In the genomic region with DNA sequence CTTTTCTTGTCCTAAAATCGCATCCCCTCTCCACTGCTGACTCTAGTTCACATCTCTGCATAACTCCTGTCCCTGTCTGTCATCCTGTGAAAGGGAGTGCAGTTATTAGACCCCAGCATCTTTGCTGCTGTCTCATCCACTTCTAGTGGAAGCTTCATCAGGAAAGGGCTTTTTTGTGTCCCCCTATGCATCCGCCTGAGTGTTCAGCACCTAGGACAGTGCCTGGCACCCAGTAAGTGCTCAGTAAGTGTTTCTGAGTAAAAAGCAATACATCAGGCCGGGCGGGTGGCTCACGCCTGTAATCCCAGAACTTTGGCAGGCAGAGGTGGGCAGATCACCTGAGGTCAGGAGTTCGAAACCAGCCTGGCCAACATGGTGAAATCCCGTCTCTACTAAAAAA, we compare ENCODE assay signal across 26 cellular contexts.
DNase-seq lines count a peak whose midpoint lies in the region; ATAC-seq and TF ChIP-seq lines count a peak whose summit lies in the region.
"Had no signal": no experiment of that assay in that cellular context is flagged by ENCODE, and none has a peak within 500 bp of the region (broad histone marks: within the 10 kb centered on the region; RNA-seq: fewer than 3 reads in every experiment).

No MANE protein-coding gene starts in this region.

- TF ChIP-seq CTCF in SK-N-SH (IDR thresholded peaks at IDR 0.05) (no peak), nephron progenitor cell (IDR thresholded peaks at IDR 0.05) (no peak)

- H3K79me2 ChIP-seq in SK-N-SH (ENCODE audit: insufficient read depth) = no peaks in the 10 kb centered on the region

- no peak overlapping the region for H3K27ac Mint-ChIP-seq in nephron progenitor cell
- H3K27ac Mint-ChIP-seq: CD8-positive, alpha-beta T cell; progenitor cell of endocrine pancreas had no signal

- peaks cover 49% of the 10 kb centered on the region for H3K9me3 Mint-ChIP-seq in nephron progenitor cell
- H3K9me3 Mint-ChIP-seq: CD8-positive, alpha-beta T cell had no signal

- no peak overlapping the region for H3K27ac ChIP-seq in SK-N-SH (ENCODE audit: low read depth in 2 of 2, low read length in 1 of 2)
- H3K27ac ChIP-seq: breast epithelium, colonic mucosa, esophagus squamous epithelium, upper lobe of left lung had no signal

- H3K27me3 Mint-ChIP-seq in nephron progenitor cell (ENCODE audit: low read depth, poor library complexity) = peaks cover 10% of the 10 kb centered on the region

- no peak overlapping the region for H2AFZ ChIP-seq in SK-N-SH (ENCODE audit: low read depth)

- H3K4me3 Mint-ChIP-seq in nephron progenitor cell = no peak overlapping the region
- H3K4me3 Mint-ChIP-seq: CD8-positive, alpha-beta T cell had no signal

- H3K9me2 ChIP-seq in SK-N-SH = no peaks in the 10 kb centered on the region

- in situ Hi-C loops in KBM-7 (cut with MboI; ENCODE audit: low pct_unique_long_range_greater_than_20kb, low sequenced_read_pairs) = no loop called here

- no peaks in the 10 kb centered on the region for H4K20me1 ChIP-seq in SK-N-SH (ENCODE audit: insufficient read depth)

- ATAC-seq in SK-N-SH treated with all-trans-retinoic acid at 6 μM for 48 hours (no peak), HG02588 (IDR thresholded peaks at IDR 0.05; ENCODE audit: unreplicated experiment) (no peak), GM21786 (IDR thresholded peaks at IDR 0.05; ENCODE audit: unreplicated experiment) (no peak)
- ATAC-seq: CD8-positive, alpha-beta T cell; Panc1 had no signal

- DNase-seq in SK-N-SH = no peak
- DNase-seq in KBM-7 = peak; percentile 9
- peak; percentile 19 for DNase-seq in astrocyte of the hippocampus (ENCODE audit: low read depth, low spot score)
- peak; percentile 26 for DNase-seq in nephron progenitor cell
- no peak for DNase-seq in retina
- DNase-seq: 8988T; activated CD4-positive, alpha-beta T cell treated with anti-CD3 and anti-CD28 coated beads for 1 hour; activated naive CD4-positive, alpha-beta T cell treated with Interleukin-2 at 50 U/mL for 16 hours; activated T-cell treated with anti-CD3 and anti-CD28 coated beads, Interleukin-2, amount 50 U/mL, for 48 hours; amniotic stem cell; CD8-positive, alpha-beta T cell; colonic mucosa; esophagus squamous epithelium; GDM1; GOT3; hippocampal formation; NCI-H1417 treated with DMSO at 0.1 percent for 48 hours; NCI-H446; T-helper 1 cell; upper lobe of left lung had no signal

- CTCF ChIA-PET in SK-N-SH (lab: Yijun Ruan, JAX) = interaction anchor here (1.0 to 2.2 kb wide), 4 partner anchors 9 to 549 kb away, joined by 3 to 9 read pairs (median 4); no protein-coding TSS in a partner anchor

- H3K36me3 Mint-ChIP-seq in nephron progenitor cell (ENCODE audit: low read depth) = no peaks in the 10 kb centered on the region
- H3K36me3 Mint-ChIP-seq: CD8-positive, alpha-beta T cell had no signal

- no peak overlapping the region for H3K4me2 ChIP-seq in SK-N-SH

- H3K9ac ChIP-seq in SK-N-SH = no peak overlapping the region

- H3K4me3 ChIP-seq in SK-N-SH (ENCODE audit: low read depth in 2 of 2, low read length in 1 of 2) = no peak overlapping the region
- H3K4me3 ChIP-seq: breast epithelium, colonic mucosa, esophagus squamous epithelium, upper lobe of left lung had no signal

- TF ChIP-seq EP300 in SK-N-SH (IDR thresholded peaks at IDR 0.05; ENCODE audit: borderline replicate concordance in 1 of 2, low read depth in 1 of 2, low read length in 1 of 2) = no peak

- H3K36me3 ChIP-seq in SK-N-SH (replicated peaks in 1 of 2; ENCODE audit: control insufficient read depth in 1 of 2, insufficient read depth in 2 of 2, low read length in 1 of 2) = no peaks in the 10 kb centered on the region
- H3K36me3 ChIP-seq: breast epithelium, colonic mucosa, esophagus squamous epithelium, upper lobe of left lung had no signal

- POLR2A ChIA-PET in SK-N-SH (lab: Yijun Ruan, JAX) = no interaction called here

- WGBS in SK-N-SH (ENCODE audit: low lambda C conversion rate) = 31% methylated on average over 7 of the region's 7 CpGs

- TF ChIP-seq RAD21 in SK-N-SH (IDR thresholded peaks at IDR 0.05; ENCODE audit: low read length) = no peak

- H3K27me3 ChIP-seq in SK-N-SH (ENCODE audit: insufficient read depth) = no peaks in the 10 kb centered on the region
- H3K27me3 ChIP-seq: breast epithelium, colonic mucosa, upper lobe of left lung had no signal

- H3K9me3 ChIP-seq in SK-N-SH = peaks cover 8% of the 10 kb centered on the region; the same call in 1 of the 2 replicates
- H3K9me3 ChIP-seq: breast epithelium, colonic mucosa, esophagus squamous epithelium, upper lobe of left lung had no signal

- H3K4me1 Mint-ChIP-seq in nephron progenitor cell = no peaks in the 10 kb centered on the region

- H3F3A ChIP-seq in SK-N-SH (replicated peaks; ENCODE audit: insufficient read depth) = no peaks in the 10 kb centered on the region

- no peaks in the 10 kb centered on the region for H3K4me1 ChIP-seq in SK-N-SH (ENCODE audit: control insufficient read depth in 1 of 2, insufficient read depth in 2 of 2, low read depth in 1 of 2, low read length in 1 of 2)
- H3K4me1 ChIP-seq: breast epithelium, colonic mucosa, esophagus squamous epithelium, upper lobe of left lung had no signal

TF ChIP-seq in SK-N-SH, 30 proteins besides CTCF, POLR2A, EP300 and RAD21:
- TF ChIP-seq, protein P1, sequence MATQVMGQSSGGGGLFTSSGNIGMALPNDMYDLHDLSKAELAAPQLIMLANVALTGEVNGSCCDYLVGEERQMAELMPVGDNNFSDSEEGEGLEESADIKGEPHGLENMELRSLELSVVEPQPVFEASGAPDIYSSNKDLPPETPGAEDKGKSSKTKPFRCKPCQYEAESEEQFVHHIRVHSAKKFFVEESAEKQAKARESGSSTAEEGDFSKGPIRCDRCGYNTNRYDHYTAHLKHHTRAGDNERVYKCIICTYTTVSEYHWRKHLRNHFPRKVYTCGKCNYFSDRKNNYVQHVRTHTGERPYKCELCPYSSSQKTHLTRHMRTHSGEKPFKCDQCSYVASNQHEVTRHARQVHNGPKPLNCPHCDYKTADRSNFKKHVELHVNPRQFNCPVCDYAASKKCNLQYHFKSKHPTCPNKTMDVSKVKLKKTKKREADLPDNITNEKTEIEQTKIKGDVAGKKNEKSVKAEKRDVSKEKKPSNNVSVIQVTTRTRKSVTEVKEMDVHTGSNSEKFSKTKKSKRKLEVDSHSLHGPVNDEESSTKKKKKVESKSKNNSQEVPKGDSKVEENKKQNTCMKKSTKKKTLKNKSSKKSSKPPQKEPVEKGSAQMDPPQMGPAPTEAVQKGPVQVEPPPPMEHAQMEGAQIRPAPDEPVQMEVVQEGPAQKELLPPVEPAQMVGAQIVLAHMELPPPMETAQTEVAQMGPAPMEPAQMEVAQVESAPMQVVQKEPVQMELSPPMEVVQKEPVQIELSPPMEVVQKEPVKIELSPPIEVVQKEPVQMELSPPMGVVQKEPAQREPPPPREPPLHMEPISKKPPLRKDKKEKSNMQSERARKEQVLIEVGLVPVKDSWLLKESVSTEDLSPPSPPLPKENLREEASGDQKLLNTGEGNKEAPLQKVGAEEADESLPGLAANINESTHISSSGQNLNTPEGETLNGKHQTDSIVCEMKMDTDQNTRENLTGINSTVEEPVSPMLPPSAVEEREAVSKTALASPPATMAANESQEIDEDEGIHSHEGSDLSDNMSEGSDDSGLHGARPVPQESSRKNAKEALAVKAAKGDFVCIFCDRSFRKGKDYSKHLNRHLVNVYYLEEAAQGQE (IDR thresholded peaks at IDR 0.05; ENCODE audit: low read depth, low read length) = peak; percentile 35; the same call in 1 of the 2 replicates
- TF ChIP-seq, protein P2, sequence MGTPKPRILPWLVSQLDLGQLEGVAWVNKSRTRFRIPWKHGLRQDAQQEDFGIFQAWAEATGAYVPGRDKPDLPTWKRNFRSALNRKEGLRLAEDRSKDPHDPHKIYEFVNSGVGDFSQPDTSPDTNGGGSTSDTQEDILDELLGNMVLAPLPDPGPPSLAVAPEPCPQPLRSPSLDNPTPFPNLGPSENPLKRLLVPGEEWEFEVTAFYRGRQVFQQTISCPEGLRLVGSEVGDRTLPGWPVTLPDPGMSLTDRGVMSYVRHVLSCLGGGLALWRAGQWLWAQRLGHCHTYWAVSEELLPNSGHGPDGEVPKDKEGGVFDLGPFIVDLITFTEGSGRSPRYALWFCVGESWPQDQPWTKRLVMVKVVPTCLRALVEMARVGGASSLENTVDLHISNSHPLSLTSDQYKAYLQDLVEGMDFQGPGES (IDR thresholded peaks at IDR 0.05; ENCODE audit: low read depth, low read length) = no peak
TF ChIP-seq in SK-N-SH: peak in this region for 1.

TF ChIP-seq in SK-N-SH treated with all-trans-retinoic acid at 6 μM for 48 hours, 23 proteins besides CTCF, POLR2A, EP300 and RAD21:
- TF ChIP-seq BACH2 (CRISPR knock-in tag; IDR thresholded peaks at IDR 0.05; ENCODE audit: borderline replicate concordance) (no peak), GLIS3 (CRISPR knock-in tag; IDR thresholded peaks at IDR 0.05) (no peak), ZC3H10 (CRISPR knock-in tag; IDR thresholded peaks at IDR 0.05) (no peak)
- TF ChIP-seq, protein P3, sequence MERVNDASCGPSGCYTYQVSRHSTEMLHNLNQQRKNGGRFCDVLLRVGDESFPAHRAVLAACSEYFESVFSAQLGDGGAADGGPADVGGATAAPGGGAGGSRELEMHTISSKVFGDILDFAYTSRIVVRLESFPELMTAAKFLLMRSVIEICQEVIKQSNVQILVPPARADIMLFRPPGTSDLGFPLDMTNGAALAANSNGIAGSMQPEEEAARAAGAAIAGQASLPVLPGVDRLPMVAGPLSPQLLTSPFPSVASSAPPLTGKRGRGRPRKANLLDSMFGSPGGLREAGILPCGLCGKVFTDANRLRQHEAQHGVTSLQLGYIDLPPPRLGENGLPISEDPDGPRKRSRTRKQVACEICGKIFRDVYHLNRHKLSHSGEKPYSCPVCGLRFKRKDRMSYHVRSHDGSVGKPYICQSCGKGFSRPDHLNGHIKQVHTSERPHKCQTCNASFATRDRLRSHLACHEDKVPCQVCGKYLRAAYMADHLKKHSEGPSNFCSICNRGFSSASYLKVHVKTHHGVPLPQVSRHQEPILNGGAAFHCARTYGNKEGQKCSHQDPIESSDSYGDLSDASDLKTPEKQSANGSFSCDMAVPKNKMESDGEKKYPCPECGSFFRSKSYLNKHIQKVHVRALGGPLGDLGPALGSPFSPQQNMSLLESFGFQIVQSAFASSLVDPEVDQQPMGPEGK (CRISPR knock-in tag; IDR thresholded peaks at IDR 0.05; ENCODE audit: borderline replicate concordance) = no peak

Comparison
In these comparisons a context has a peak if more than half of its experiments do, and no peak if none do; other contexts are left out.
1. DNase-seq: peak in KBM-7 (single experiment), astrocyte of the hippocampus (single experiment) and nephron progenitor cell (single experiment); none in SK-N-SH (single experiment) and retina (single experiment).